ENCODE assay signal across 30 cellular contexts in the genomic region with DNA sequence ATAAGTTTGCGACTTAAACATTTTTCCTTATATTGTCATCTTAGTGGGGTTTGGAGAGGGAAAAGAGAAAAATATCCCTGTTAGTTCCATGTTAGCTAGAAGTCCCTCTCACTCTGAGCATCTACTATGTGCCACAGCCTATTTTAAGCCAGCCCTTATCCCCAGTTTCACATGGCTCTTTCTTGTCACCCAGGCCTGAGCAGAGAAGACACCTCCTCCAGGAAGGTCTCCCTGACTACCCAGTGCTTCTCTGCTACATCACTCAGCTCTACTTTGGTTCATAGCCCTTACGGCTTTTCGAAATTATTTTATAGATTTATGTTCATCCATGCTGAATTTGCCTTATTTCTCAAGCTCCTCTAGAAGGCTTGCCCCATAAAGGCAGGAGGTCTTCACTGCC. TPM values are rescaled to one million over a fixed set of nuclear protein-coding genes. Genes with fewer than 3 reads are reported as not detected.
A peak's percentile ranks its signal among the peaks of the same experiment; 100 is the strongest.
DNase-seq lines count a peak whose midpoint lies in the region; ATAC-seq, FAIRE-seq and TF ChIP-seq lines count a peak whose summit lies in the region.
"Had no signal": no experiment of that assay in that cellular context is flagged by ENCODE, and none has a peak within 500 bp of the region (broad histone marks: within the 10 kb centered on the region; RNA-seq: fewer than 3 reads in every experiment).

No MANE protein-coding gene starts in this region.

- TF ChIP-seq POLR2A in A549 (IDR thresholded peaks at IDR 0.05; ENCODE audit: low read length) (no peak), K562 (conservative IDR thresholded peaks at IDR 0.05) (no peak)

- peak overlapping the region in 3 of 4 donors; percentile 23 to 66 (median 59) for H3K4me3 Mint-ChIP-seq in CD4-positive, CD25-positive, alpha-beta regulatory T cell
- H3K4me3 Mint-ChIP-seq in natural killer cell = peak overlapping the region; percentile 71

- intact Hi-C loops in K562 (cut with micrococcal nuclease) (no loop called here), natural killer cell (cut with micrococcal nuclease) (no loop called here)

- no peaks in the 10 kb centered on the region for H3K79me2 ChIP-seq in K562 (ENCODE audit: control insufficient read depth, insufficient read depth, low read length)

- peak overlapping the region in 2 of 3 donors; percentile 11 to 88 for H3K27ac Mint-ChIP-seq in CD4-positive, CD25-positive, alpha-beta regulatory T cell
- peak overlapping the region; percentile 25 to 64 for H3K27ac Mint-ChIP-seq in natural killer cell
- H3K27ac Mint-ChIP-seq: activated CD8-positive, alpha-beta memory T cell treated with anti-CD3 and anti-CD28 coated beads, Interleukin-2, amount 10 ng/mL, durations not matched to agents 7 days and 5 days had no signal

- TF ChIP-seq EP300 in A549 (IDR thresholded peaks at IDR 0.05) (no peak), K562 (IDR thresholded peaks at IDR 0.05; ENCODE audit: low read length) (no peak)

- H3K27ac ChIP-seq in A549 = no peak overlapping the region
- H3K27ac ChIP-seq in CD4-positive, CD25-positive, alpha-beta regulatory T cell (ENCODE audit: insufficient read depth, low read length, poor library complexity, severe bottlenecking) = no peak overlapping the region
- no peak overlapping the region for H3K27ac ChIP-seq in K562 (ENCODE audit: extremely low read depth, low read depth, low read length)
- H3K27ac ChIP-seq: cardiac muscle cell, colonic mucosa had no signal

- BruUV-seq in K562 (replicated peaks; lab: Mats Ljungman, UMichigan) = no TSS peak

- H2AFZ ChIP-seq in K562 (ENCODE audit: low read depth, low read length) = no peak overlapping the region

- ATAC-seq in A549 (no peak), K562 (no peak), natural killer cell (no peak), HG03442 (IDR thresholded peaks at IDR 0.05; ENCODE audit: unreplicated experiment) (no peak)
- ATAC-seq in CD4-positive, CD25-positive, alpha-beta regulatory T cell (ENCODE audit: low read depth in 2 of 2) = no peak
- ATAC-seq: activated CD8-positive, alpha-beta memory T cell treated with anti-CD3 and anti-CD28 coated beads, Interleukin-2, amount 10 ng/mL, durations not matched to agents 7 days and 5 days; activated T-cell treated with anti-CD3 and anti-CD28 coated beads, Interleukin-2, amount 50 U/mL, for 4 hours; left lung; Panc1; stimulated activated effector memory CD8-positive, alpha-beta T cell treated with anti-CD3 and anti-CD28 coated beads, Interleukin-12 subunit alpha, Interleukin-12 subunit beta, amount 100 ng/mL, for 72 hours had no signal

- H3K36me3 ChIP-seq in CD4-positive, CD25-positive, alpha-beta regulatory T cell (ENCODE audit: control insufficient read depth, insufficient read depth, low read length) = no peaks in the 10 kb centered on the region
- H3K36me3 ChIP-seq in K562 (ENCODE audit: control insufficient read depth, insufficient read depth, low read length) = no peaks in the 10 kb centered on the region
- H3K36me3 ChIP-seq: cardiac muscle cell, colonic mucosa, left lung had no signal

- H3K36me3 Mint-ChIP-seq in CD4-positive, CD25-positive, alpha-beta regulatory T cell = no peaks in the 10 kb centered on the region
- no peaks in the 10 kb centered on the region for H3K36me3 Mint-ChIP-seq in natural killer cell
- H3K36me3 Mint-ChIP-seq: activated CD8-positive, alpha-beta memory T cell treated with anti-CD3 and anti-CD28 coated beads, Interleukin-2, amount 10 ng/mL, durations not matched to agents 7 days and 5 days; stimulated activated effector memory CD8-positive, alpha-beta T cell treated with anti-CD3 and anti-CD28 coated beads, Interleukin-12 subunit alpha, Interleukin-12 subunit beta, amount 100 ng/mL, for 72 hours had no signal

- no peaks in the 10 kb centered on the region for H3K9me1 ChIP-seq in K562 (ENCODE audit: control insufficient read depth, insufficient read depth, low read length)

- no peaks in the 10 kb centered on the region for H3K9me3 Mint-ChIP-seq in CD4-positive, CD25-positive, alpha-beta regulatory T cell
- H3K9me3 Mint-ChIP-seq in natural killer cell = no peaks in the 10 kb centered on the region
- H3K9me3 Mint-ChIP-seq: activated B cell treated with CpG ODN at 0.5 μM for 24 hours; activated T-cell treated with anti-CD3 and anti-CD28 coated beads, Interleukin-2, amount 50 U/mL, for 4 hours; stimulated activated effector memory CD8-positive, alpha-beta T cell treated with anti-CD3 and anti-CD28 coated beads, Interleukin-12 subunit alpha, Interleukin-12 subunit beta, amount 100 ng/mL, for 72 hours had no signal

- H3K9ac ChIP-seq in K562 (ENCODE audit: insufficient read depth in 1 of 2, low read depth in 2 of 2, low read length in 2 of 2) = no peak overlapping the region

- peaks cover 9 to 53% (median 32%) of the 10 kb centered on the region in 4 donors for H3K4me1 Mint-ChIP-seq in CD4-positive, CD25-positive, alpha-beta regulatory T cell
- peaks cover 24 to 49% of the 10 kb centered on the region in 2 donors for H3K4me1 Mint-ChIP-seq in natural killer cell

- H3K4me2 ChIP-seq in A549 (no peak overlapping the region), K562 (ENCODE audit: insufficient read depth, low read length) (no peak overlapping the region)

- no peaks in the 10 kb centered on the region for H3K27me3 Mint-ChIP-seq in CD4-positive, CD25-positive, alpha-beta regulatory T cell
- H3K27me3 Mint-ChIP-seq in natural killer cell (ENCODE audit: low read depth in 2 of 2) = no peaks in the 10 kb centered on the region
- H3K27me3 Mint-ChIP-seq: activated B cell treated with CpG ODN at 0.5 μM for 24 hours; activated CD8-positive, alpha-beta memory T cell treated with anti-CD3 and anti-CD28 coated beads, Interleukin-2, amount 10 ng/mL, durations not matched to agents 7 days and 5 days had no signal

- H4K20me1 ChIP-seq in K562 (replicated peaks; ENCODE audit: control insufficient read depth, insufficient read depth, low read length) = peaks cover 2% of the 10 kb centered on the region; the same call in 1 of the 2 replicates

- POLR2A ChIA-PET in A549 (lab: Yijun Ruan, JAX) = interaction anchor here (0.8 to 2.2 kb wide), 3 partner anchors 25 to 233 kb away, joined by 3 to 7 read pairs (median 5); partner anchors contain the start of gene NATD1
- POLR2A ChIA-PET in K562 (lab: Yijun Ruan, JAX) = no interaction called here

- 91% methylated on average over 3 of the region's 3 CpGs for WGBS in A549 (ENCODE audit: missing lambda C conversion rate)
- WGBS in K562 (ENCODE audit: insufficient coverage, low coverage, missing lambda C conversion rate) = 73% methylated on average over 3 of the region's 3 CpGs

- H3K27me3 ChIP-seq in CD4-positive, CD25-positive, alpha-beta regulatory T cell (ENCODE audit: control insufficient read depth, insufficient read depth, low read length) = no peaks in the 10 kb centered on the region
- no peaks in the 10 kb centered on the region for H3K27me3 ChIP-seq in K562 (ENCODE audit: control insufficient read depth in 2 of 2, insufficient read depth in 2 of 2, low read length in 2 of 2)
- H3K27me3 ChIP-seq: colonic mucosa, left lung had no signal

- H3K9me3 ChIP-seq in A549 = no peaks in the 10 kb centered on the region
- no peaks in the 10 kb centered on the region for H3K9me3 ChIP-seq in CD4-positive, CD25-positive, alpha-beta regulatory T cell (ENCODE audit: control insufficient read depth in 2 of 2, low read length in 2 of 2)
- no peaks in the 10 kb centered on the region for H3K9me3 ChIP-seq in K562 (replicated peaks; ENCODE audit: control insufficient read depth, insufficient read depth, low read depth, low read length)
- H3K9me3 ChIP-seq: colonic mucosa, left lung had no signal

- no peak for TF ChIP-seq RAD21 in A549 (conservative IDR thresholded peaks at IDR 0.05 in 1 of 2, IDR thresholded peaks at IDR 0.05 in 1 of 2)
- no peak for TF ChIP-seq RAD21 in K562 (CRISPR knock-in tag; conservative IDR thresholded peaks at IDR 0.05 in 1 of 2, IDR thresholded peaks at IDR 0.05 in 1 of 2)

- in situ Hi-C loops in K562 (cut with MboI) = loop anchor here (10.0 to 25.0 kb wide), 2 partner anchors 237 to 785 kb away; no protein-coding TSS in a partner anchor

- H3K4me1 ChIP-seq in A549 (peaks cover 24% of the 10 kb centered on the region), K562 (replicated peaks in 1 of 2; ENCODE audit: control insufficient read depth in 2 of 2, insufficient read depth in 2 of 2, low read length in 2 of 2) (peaks cover 21 to 43% of the 10 kb centered on the region in 2 experiments; a peak in 4 of 5 replicates)
- peaks cover 43% of the 10 kb centered on the region for H3K4me1 ChIP-seq in CD4-positive, CD25-positive, alpha-beta regulatory T cell (ENCODE audit: control insufficient read depth, insufficient read depth, low read length, poor library complexity, severe bottlenecking)

- DNase-seq in A549 (ENCODE audit: low read depth in 1 of 2, low spot score in 1 of 2) (no peak), K562 (ENCODE audit: extremely low read depth in 1 of 4, low spot score in 3 of 4) (no peak), natural killer cell (no peak), NCI-H2171 (lab: John Stamatoyannopoulos, UW) (no peak), SKM-1 (lab: John Stamatoyannopoulos, UW; ENCODE audit: unreplicated experiment) (no peak), retina (no peak)
- no peak for DNase-seq in CD4-positive, CD25-positive, alpha-beta regulatory T cell
- DNase-seq: activated B cell treated with CpG ODN at 0.5 μM for 24 hours; activated CD4-positive, alpha-beta T cell treated with anti-CD3 and anti-CD28 coated beads, Interleukin-2, amount 50 U/mL, for 1 hour; activated CD8-positive, alpha-beta memory T cell treated with anti-CD3 and anti-CD28 coated beads, Interleukin-2, amount 10 ng/mL, durations not matched to agents 7 days and 5 days; activated naive CD4-positive, alpha-beta T cell; activated T-cell treated with anti-CD3 and anti-CD28 coated beads, Interleukin-2, amount 50 U/mL, for 4 hours; aorta; colonic mucosa; DND-41; effector CD4-positive, alpha-beta T cell; GF-D8; HCEC 1CT; islet precursor cell; left lung; mesenchymal stem cell; NCI-H1436 treated with DMSO at 0.1 percent for 48 hours; NCI-H748 treated with DMSO at 0.1 percent for 48 hours; SHP77; SW 1271; trophoblast cell had no signal

- FAIRE-seq in A549 (lab: Jason Lieb, UNC) (no peak), K562 (lab: Jason Lieb, UNC) (no peak)

- no peak for TF ChIP-seq CTCF in A549 (IDR thresholded peaks at IDR 0.05)
- TF ChIP-seq CTCF in K562 (IDR thresholded peaks at IDR 0.05 in 2 of 3, conservative IDR thresholded peaks at IDR 0.05 in 1 of 3; ENCODE audit: insufficient read depth in 2 of 3, low read depth in 1 of 3, low read length in 3 of 3) = no peak
- TF ChIP-seq CTCF in natural killer cell (IDR thresholded peaks at IDR 0.05) = no peak

- CTCF ChIA-PET in A549 (lab: Yijun Ruan, JAX) = interaction anchor here (0.9 to 9.7 kb wide), 10 partner anchors 9 to 234 kb away, joined by 3 to 121 read pairs (median 4); no protein-coding TSS in a partner anchor
- CTCF ChIA-PET in K562 (lab: Yijun Ruan, JAX; ENCODE audit: low intra/inter-chr PET ratio) = interaction anchor here (0.6 kb wide), 1 partner anchor 46 kb away, joined by 3 read pairs; no protein-coding TSS in a partner anchor

- H3K4me3 ChIP-seq in A549 (no peak overlapping the region), K562 (no peak overlapping the region)
- H3K4me3 ChIP-seq in CD4-positive, CD25-positive, alpha-beta regulatory T cell (ENCODE audit: low read depth, low read length) = no peak overlapping the region
- H3K4me3 ChIP-seq: cardiac muscle cell, colonic mucosa, left lung had no signal

RNA-seq across cellular contexts. Expression of gene MAP2K3, which starts 7.2 kb away (rescaled TPM):
- polyA plus RNA-seq in A549 (2011; rRNA removed) = 13.9 and 25.0 TPM in 2 replicates
- 53.0 and 68.6 TPM in 2 replicates for polyA plus RNA-seq in A549 (2012; cell fraction: cytosol; rRNA removed)
- 114 and 126 TPM in 2 replicates for polyA plus RNA-seq in A549 (2012; cell fraction: nucleus; rRNA removed)
- 36.9 to 42.8 TPM (median 37.1 TPM) in 3 replicates for polyA plus RNA-seq in A549 (2017; fragmentation: RNase III; extraction: RNeasy Plus Mini Kit Qiagen cat#74134 plus additional on column Dnase treatment)
- 28.0 and 35.0 TPM in 2 replicates for polyA minus RNA-seq in A549 (2011; rRNA and poly(A)+ RNA removed)
- total RNA-seq in CD4-positive, CD25-positive, alpha-beta regulatory T cell = 70.6 TPM
- polyA plus RNA-seq in CD4-positive, CD25-positive, alpha-beta regulatory T cell = 10 to 100 TPM; 63.4 to 71.9 (median 68.3) TPM
- 5.2 and 14.1 TPM in 2 replicates for total RNA-seq in K562 (2011; cell fraction: chromatin; rRNA removed; ENCODE audit: low replicate concordance)
- total RNA-seq in K562 (2011; cell fraction: nucleolus; rRNA removed) = 6.8 and 9.3 TPM in 2 replicates
- total RNA-seq in K562 (2011; cell fraction: nucleoplasm; rRNA removed) = 7.1 and 7.6 TPM in 2 replicates
- 4.4 and 5.9 TPM in 2 replicates for total RNA-seq in K562 (2014; rRNA removed)
- 2.2 and 2.5 TPM in 2 replicates for total RNA-seq in K562 (2014; rRNA removed; fragmentation: Illumina TruSeq; extraction: Trizol)
- 3.5 TPM in 2 replicates for total RNA-seq in K562 (2015; rRNA removed; fragmentation: Illumina TruSeq; extraction: Trizol)
- total RNA-seq in K562 (2021) = 14.8 and 16.1 TPM in 2 replicates
- polyA plus RNA-seq in K562 (2011; rRNA removed) = 2.8 and 3.5 TPM in 2 replicates
- 5.0 and 6.2 TPM in 2 replicates for polyA plus RNA-seq in K562 (2011; cell fraction: cytosol; rRNA removed)
- 5.1 and 5.9 TPM in 2 replicates for polyA plus RNA-seq in K562 (2011; cell fraction: nucleus; rRNA removed)
- 7.0 and 8.3 TPM in 2 replicates for polyA plus RNA-seq in K562 (2012)
- polyA plus RNA-seq in K562 (2014; fragmentation: Illumina TruSeq; extraction: Trizol) = 10.3 and 12.5 TPM in 2 replicates
- polyA plus RNA-seq in K562 (2014; fragmentation: Nextera tagmentation; extraction: Ambion mirVana) = under 1 TPM; 0.18 to 0.38 TPM
- 8.0 and 8.8 TPM in 2 replicates for polyA plus RNA-seq in K562 (2014; rRNA removed)
- polyA minus RNA-seq in K562 (2011; rRNA and poly(A)+ RNA removed) = 1.0 and 2.2 TPM in 2 replicates
- 4.1 and 5.6 TPM in 2 replicates for polyA minus RNA-seq in K562 (2011; cell fraction: cytosol; rRNA and poly(A)+ RNA removed)
- polyA minus RNA-seq in K562 (2011; cell fraction: nucleus; rRNA and poly(A)+ RNA removed) = 2.8 and 3.0 TPM in 2 replicates
- total RNA-seq in natural killer cell = 100 to 1,000 TPM; 139 to 165 (median 162) TPM

RNA-seq across cellular contexts. Expression of gene NATD1, which starts 24.1 kb away (rescaled TPM):
- polyA plus RNA-seq in A549 (2011; rRNA removed) (1.1 and 1.5 TPM in 2 replicates), A549 (2017; fragmentation: RNase III; extraction: RNeasy Plus Mini Kit Qiagen cat#74134 plus additional on column Dnase treatment) (1.0 to 1.6 TPM (median 1.3 TPM) in 3 replicates), K562 (2011; rRNA removed) (1.6 and 2.3 TPM in 2 replicates), K562 (2014; fragmentation: Illumina TruSeq; extraction: Trizol) (3.7 and 4.5 TPM in 2 replicates), K562 (2014; fragmentation: Nextera tagmentation; extraction: Ambion mirVana) (under 1 TPM; 0.24 to 0.52 TPM), K562 (2014; rRNA removed) (3.7 and 4.2 TPM in 2 replicates)
- 0.61 and 1.0 TPM in 2 replicates for polyA plus RNA-seq in A549 (2012; cell fraction: cytosol; rRNA removed)
- polyA plus RNA-seq in A549 (2012; cell fraction: nucleus; rRNA removed) = 1.0 and 1.3 TPM in 2 replicates
- polyA minus RNA-seq in A549 (2011; rRNA and poly(A)+ RNA removed) = 1.3 and 1.5 TPM in 2 replicates
- total RNA-seq in CD4-positive, CD25-positive, alpha-beta regulatory T cell = 12.7 TPM
- polyA plus RNA-seq in CD4-positive, CD25-positive, alpha-beta regulatory T cell = 1 to 10 TPM; 2.8 to 4.6 (median 2.8) TPM
- total RNA-seq in K562 (2011; cell fraction: chromatin; rRNA removed; ENCODE audit: low replicate concordance) = 1.9 and 6.9 TPM in 2 replicates
- 5.3 and 5.5 TPM in 2 replicates for total RNA-seq in K562 (2011; cell fraction: nucleolus; rRNA removed)
- total RNA-seq in K562 (2011; cell fraction: nucleoplasm; rRNA removed) = 3.2 and 3.4 TPM in 2 replicates
- total RNA-seq in K562 (2014; rRNA removed) (2.3 and 2.9 TPM in 2 replicates), K562 (2014; rRNA removed; fragmentation: Illumina TruSeq; extraction: Trizol) (0.55 and 0.61 TPM in 2 replicates), K562 (2015; rRNA removed; fragmentation: Illumina TruSeq; extraction: Trizol) (0.65 and 0.72 TPM in 2 replicates), K562 (2021) (5.4 TPM in 2 replicates), natural killer cell (10 to 100 TPM; 10.9 to 16.3 (median 14.1) TPM)
- 3.1 and 4.2 TPM in 2 replicates for polyA plus RNA-seq in K562 (2011; cell fraction: cytosol; rRNA removed)
- polyA plus RNA-seq in K562 (2011; cell fraction: nucleus; rRNA removed) = 1.5 and 2.5 TPM in 2 replicates
- polyA plus RNA-seq in K562 (2012) = 2.5 and 8.0 TPM in 2 replicates
- 0.90 and 1.3 TPM in 2 replicates for polyA minus RNA-seq in K562 (2011; rRNA and poly(A)+ RNA removed)
- 1.9 and 3.1 TPM in 2 replicates for polyA minus RNA-seq in K562 (2011; cell fraction: cytosol; rRNA and poly(A)+ RNA removed)
- 2.3 and 2.9 TPM in 2 replicates for polyA minus RNA-seq in K562 (2011; cell fraction: nucleus; rRNA and poly(A)+ RNA removed)

Comparison
In these comparisons a context has a peak if more than half of its experiments do, and no peak if none do; other contexts are left out.
1. Of the 35 proteins assayed by ChIP-seq in both K562 and A549: peak only in K562: none; only in A549: none; in both: ZFP36; in neither: 34.